In genomic region chr11:41099654-41100053, GRCh38 we compare ENCODE assay signal across 6 cellular contexts.
"Had no signal": no experiment of that assay in that cellular context is flagged by ENCODE, and none has a peak within 500 bp of the region (broad histone marks: within the 10 kb centered on the region; RNA-seq: fewer than 3 reads in every experiment).

No MANE protein-coding gene starts in this region.

- H3K9ac ChIP-seq: GM23248 had no signal

- H3K4me3 ChIP-seq: GM23248 had no signal

- H2AFZ ChIP-seq: GM23248 had no signal

- DNase-seq: GM23248, GOT3, H9, HCEC 1CT, KBM-7 had no signal

- FAIRE-seq: HTR-8/SVneo had no signal

- H3K27ac ChIP-seq: GM23248 had no signal
